17 cellular contexts compared by ENCODE assay signal in genomic region chr22:27123880-27124279, GRCh38.
"Had no signal": no experiment of that assay in that cellular context is flagged by ENCODE, and none has a peak within 500 bp of the region (broad histone marks: within the 10 kb centered on the region; RNA-seq: fewer than 3 reads in every experiment).

No MANE protein-coding gene starts in this region.

- H3K4me3 Mint-ChIP-seq: activated CD8-positive, alpha-beta T cell treated with anti-CD3 and anti-CD28 coated beads for 36 hours; activated naive CD4-positive, alpha-beta T cell treated with anti-CD3 and anti-CD28 coated beads, Interleukin-2, amount 50 U/mL, for 24 hours; activated T-cell treated with anti-CD3 and anti-CD28 coated beads, Interleukin-2, amount 50 U/mL, for 4 hours; natural killer cell treated with Interleukin-12 subunit alpha and Interleukin-12 subunit beta and Interleukin-15 and Interleukin-18, amount 100 ng/mL, for 72 hours; stimulated activated naive B cell treated with anti-CD40 and anti-IgM and Interleukin-4, amounts not matched to agents 10 μg/mL and 1 μg/mL and 100 μg/mL, for 72 hours; T-helper 1 cell treated with Interleukin-12 subunit alpha and Interleukin-12 subunit beta and Interleukin-4 antibody, amounts not matched to agents 30 μg/mL and 1 μg/mL, for 36 hours had no signal

- H3K36me3 Mint-ChIP-seq: activated naive CD4-positive, alpha-beta T cell treated with anti-CD3 and anti-CD28 coated beads, Interleukin-2, amount 50 U/mL, for 24 hours; natural killer cell treated with Interleukin-12 subunit alpha and Interleukin-12 subunit beta and Interleukin-15 and Interleukin-18, amount 100 ng/mL, for 72 hours; stimulated activated naive B cell treated with anti-CD40 and anti-IgM and Interleukin-4, amounts not matched to agents 10 μg/mL and 1 μg/mL and 100 μg/mL, for 72 hours had no signal

- H3K4me1 Mint-ChIP-seq: activated naive CD4-positive, alpha-beta T cell treated with anti-CD3 and anti-CD28 coated beads, Interleukin-2, amount 50 U/mL, for 24 hours had no signal

- H3K9me3 ChIP-seq: body of pancreas, suprapubic skin had no signal

- H3K27me3 ChIP-seq: body of pancreas, hepatocyte had no signal

- DNase-seq: activated CD4-positive, alpha-beta T cell treated with anti-CD3 and anti-CD28 coated beads for 48 hours; activated CD8-positive, alpha-beta T cell treated with anti-CD3 and anti-CD28 coated beads for 36 hours; activated effector memory CD4-positive, alpha-beta T cell treated with Interleukin-2 at 50 U/mL for 16 hours; activated T-cell treated with anti-CD3 and anti-CD28 coated beads, Interleukin-2, amount 50 U/mL, for 4 hours; dermis blood vessel endothelial cell; kidney; mesendoderm; stimulated activated CD4-positive, alpha-beta T cell treated with anti-CD3 and anti-CD28 coated beads, Interleukin-15, amount 100 ng/mL, for 24 hours; stimulated activated CD4-positive, alpha-beta T cell treated with anti-CD3 and anti-CD28 coated beads, Interleukin-4, amount 100 ng/mL, for 1 hour; stimulated activated naive B cell treated with anti-CD40 and anti-IgM and Interleukin-4, amounts not matched to agents 10 μg/mL and 1 μg/mL and 100 μg/mL, for 72 hours had no signal

- H3K4me3 ChIP-seq: body of pancreas, hepatocyte, skin epidermis, suprapubic skin had no signal

- H3K27ac Mint-ChIP-seq: activated CD8-positive, alpha-beta T cell treated with anti-CD3 and anti-CD28 coated beads for 36 hours; activated naive CD4-positive, alpha-beta T cell treated with anti-CD3 and anti-CD28 coated beads, Interleukin-2, amount 50 U/mL, for 24 hours; natural killer cell treated with Interleukin-12 subunit alpha and Interleukin-12 subunit beta and Interleukin-15 and Interleukin-18, amount 100 ng/mL, for 72 hours; stimulated activated naive B cell treated with anti-CD40 and anti-IgM and Interleukin-4, amounts not matched to agents 10 μg/mL and 1 μg/mL and 100 μg/mL, for 72 hours; T-helper 1 cell treated with Interleukin-12 subunit alpha and Interleukin-12 subunit beta and Interleukin-4 antibody, amounts not matched to agents 30 μg/mL and 1 μg/mL, for 36 hours had no signal

- H3K9me3 Mint-ChIP-seq: activated CD8-positive, alpha-beta T cell treated with anti-CD3 and anti-CD28 coated beads for 36 hours; activated naive CD4-positive, alpha-beta T cell treated with anti-CD3 and anti-CD28 coated beads, Interleukin-2, amount 50 U/mL, for 24 hours; natural killer cell treated with Interleukin-12 subunit alpha and Interleukin-12 subunit beta and Interleukin-15 and Interleukin-18, amount 100 ng/mL, for 72 hours; T-helper 1 cell treated with Interleukin-12 subunit alpha and Interleukin-12 subunit beta and Interleukin-4 antibody, amounts not matched to agents 30 μg/mL and 1 μg/mL, for 36 hours had no signal

- H3K36me3 ChIP-seq: suprapubic skin had no signal

- H3K4me1 ChIP-seq: body of pancreas, suprapubic skin had no signal

- H3K27ac ChIP-seq: hepatocyte, suprapubic skin had no signal
